Comparison of ENCODE assay signal across 12 cellular contexts in the genomic region with DNA sequence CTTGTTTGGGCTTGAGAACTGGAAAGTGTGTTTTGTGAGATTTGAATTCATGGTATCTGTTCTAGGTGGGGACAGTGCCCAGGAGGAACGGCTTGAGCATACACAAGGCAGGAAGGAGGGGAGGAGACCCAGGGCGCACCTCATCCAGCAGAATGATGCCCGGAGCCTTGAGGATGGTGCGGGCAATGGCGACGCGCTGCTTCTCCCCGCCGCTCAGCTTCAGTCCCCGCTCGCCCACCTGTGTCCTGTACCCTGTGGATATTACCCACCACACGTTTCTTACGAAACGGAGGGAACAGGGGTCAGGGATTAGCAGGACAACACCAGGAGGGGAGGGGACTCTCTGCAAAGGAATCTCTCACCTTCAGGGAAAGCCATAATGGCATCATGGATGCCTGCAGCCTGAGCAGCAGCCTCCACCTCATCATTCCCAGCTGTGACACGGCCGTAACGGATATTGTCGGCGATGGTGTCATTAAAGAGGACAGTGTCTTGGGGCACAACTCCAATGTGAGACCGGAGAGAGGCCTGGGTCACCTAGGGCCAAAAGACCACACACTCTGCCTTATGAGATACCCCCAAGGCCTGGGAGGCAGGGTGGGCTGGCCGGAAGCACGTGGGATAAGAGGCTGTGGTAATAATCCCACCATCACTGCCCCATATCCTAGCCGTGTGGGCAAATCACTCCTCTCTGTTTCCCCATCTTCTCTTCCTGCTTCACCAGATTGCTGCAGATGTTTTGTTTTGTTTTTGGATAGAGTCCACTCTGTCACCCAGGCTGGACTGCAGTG. TPM values are rescaled to one million over a fixed set of nuclear protein-coding genes. Genes with fewer than 3 reads are reported as not detected.
DNase-seq lines count a peak whose midpoint lies in the region; ATAC-seq and TF ChIP-seq lines count a peak whose summit lies in the region.
"Had no signal": no experiment of that assay in that cellular context is flagged by ENCODE, and none has a peak within 500 bp of the region (broad histone marks: within the 10 kb centered on the region; RNA-seq: fewer than 3 reads in every experiment).

No MANE protein-coding gene starts in this region.

- H3K36me3 ChIP-seq in smooth muscle cell (ENCODE audit: low read depth) = no peaks in the 10 kb centered on the region

- H3K4me2 ChIP-seq in smooth muscle cell = no peak overlapping the region

- no peaks in the 10 kb centered on the region for H3K27me3 ChIP-seq in smooth muscle cell (ENCODE audit: low read depth)
- H3K27me3 ChIP-seq: gastrocnemius medialis had no signal

- H4K20me1 ChIP-seq in smooth muscle cell (ENCODE audit: low read depth) = no peaks in the 10 kb centered on the region

- 98% methylated on average over 23 of the region's 23 CpGs for WGBS in smooth muscle cell (ENCODE audit: low lambda C conversion rate)

- H3K27ac ChIP-seq in smooth muscle cell (ENCODE audit: low read depth) = no peak overlapping the region
- H3K27ac ChIP-seq: gastrocnemius medialis, left ventricle myocardium inferior had no signal

- H3F3A ChIP-seq in smooth muscle cell (ENCODE audit: low read depth) = peaks cover 5% of the 10 kb centered on the region

- CTCF ChIA-PET in activated CD8-positive, alpha-beta T cell treated with anti-CD3 and anti-CD28 coated beads for 36 hours (lab: Charles Lee) = interaction anchor here (0.6 to 6.7 kb wide), 8 partner anchors 8 to 84 kb away, joined by 3 to 49 read pairs (median 4); a partner anchor contains a TSS

- no peak for DNase-seq in stimulated activated naive CD8-positive, alpha-beta T cell treated with anti-CD3 and anti-CD28 coated beads, Interleukin-15, Interleukin-2, amounts not matched to agents 100 U/mL and 50 U/mL, for 24 hours
- no peak for DNase-seq in activated CD8-positive, alpha-beta T cell treated with anti-CD3 and anti-CD28 coated beads for 36 hours
- DNase-seq in memory B cell (ENCODE audit: low spot score in 2 of 2) = no peak
- no peak for DNase-seq in LoVo (ENCODE audit: low spot score)
- DNase-seq in smooth muscle cell (lab: John Stamatoyannopoulos, UW; ENCODE audit: unreplicated experiment) = no peak
- no peak for DNase-seq in NCI-H1417 treated with DMSO at 0.1 percent for 48 hours (lab: John Stamatoyannopoulos, UW)
- DNase-seq in NCI-H187 treated with DMSO at 0.1 percent for 48 hours (lab: John Stamatoyannopoulos, UW) = no peak
- DNase-seq: gastrocnemius medialis, left ventricle myocardium inferior, NCI-H146, NCI-H446 had no signal

- no peaks in the 10 kb centered on the region for H3K9me3 ChIP-seq in smooth muscle cell (replicated peaks; ENCODE audit: low read depth)
- H3K9me3 ChIP-seq: gastrocnemius medialis, left ventricle myocardium inferior had no signal

- POLR2A ChIA-PET in activated CD8-positive, alpha-beta T cell treated with anti-CD3 and anti-CD28 coated beads for 36 hours (lab: Charles Lee) = interaction anchor here (2.0 kb wide), 1 partner anchor 39 kb away, joined by 7 read pairs; no protein-coding TSS in a partner anchor

- peak overlapping the region; percentile 87 for H3K27ac Mint-ChIP-seq in stimulated activated naive CD8-positive, alpha-beta T cell treated with anti-CD3 and anti-CD28 coated beads, Interleukin-15, Interleukin-2, amounts not matched to agents 100 ng/mL and 50 ng/mL, for 24 hours
- H3K27ac Mint-ChIP-seq in activated CD8-positive, alpha-beta T cell treated with anti-CD3 and anti-CD28 coated beads for 36 hours = peak overlapping the region; percentile 70
- H3K27ac Mint-ChIP-seq in memory B cell = peak overlapping the region; percentile 63

- H3K27me3 Mint-ChIP-seq in stimulated activated naive CD8-positive, alpha-beta T cell treated with anti-CD3 and anti-CD28 coated beads, Interleukin-15, Interleukin-2, amounts not matched to agents 100 ng/mL and 50 ng/mL, for 24 hours = no peaks in the 10 kb centered on the region
- no peaks in the 10 kb centered on the region for H3K27me3 Mint-ChIP-seq in activated CD8-positive, alpha-beta T cell treated with anti-CD3 and anti-CD28 coated beads for 36 hours
- no peaks in the 10 kb centered on the region for H3K27me3 Mint-ChIP-seq in memory B cell

- H2AFZ ChIP-seq in smooth muscle cell (ENCODE audit: low read depth) = no peak overlapping the region

- TF ChIP-seq CTCF in activated CD8-positive, alpha-beta T cell treated with anti-CD3 and anti-CD28 coated beads for 36 hours (IDR thresholded peaks at IDR 0.05) = no peak
- TF ChIP-seq CTCF in smooth muscle cell (IDR thresholded peaks at IDR 0.05; ENCODE audit: borderline replicate concordance, insufficient read depth, poor library complexity, severe bottlenecking) = no peak

- H3K9ac ChIP-seq in smooth muscle cell (ENCODE audit: low read depth) = no peak overlapping the region

- no peaks in the 10 kb centered on the region for H3K79me2 ChIP-seq in smooth muscle cell (ENCODE audit: low read depth)

- H3K36me3 Mint-ChIP-seq in stimulated activated naive CD8-positive, alpha-beta T cell treated with anti-CD3 and anti-CD28 coated beads, Interleukin-15, Interleukin-2, amounts not matched to agents 100 ng/mL and 50 ng/mL, for 24 hours (ENCODE audit: low read depth) = peaks cover 54% of the 10 kb centered on the region
- H3K36me3 Mint-ChIP-seq in activated CD8-positive, alpha-beta T cell treated with anti-CD3 and anti-CD28 coated beads for 36 hours (ENCODE audit: low read depth) = peaks cover 44% of the 10 kb centered on the region
- H3K36me3 Mint-ChIP-seq in memory B cell = peaks cover 3% of the 10 kb centered on the region

- no peak overlapping the region for H3K4me3 ChIP-seq in smooth muscle cell
- H3K4me3 ChIP-seq: gastrocnemius medialis, left ventricle myocardium inferior had no signal

- intact Hi-C loops in activated CD8-positive, alpha-beta T cell treated with anti-CD3 and anti-CD28 coated beads for 36 hours (cut with micrococcal nuclease) = loop anchor here (5.0 kb wide), 1 partner anchor 48 kb away; a partner anchor contains a TSS

- H3K4me3 Mint-ChIP-seq in stimulated activated naive CD8-positive, alpha-beta T cell treated with anti-CD3 and anti-CD28 coated beads, Interleukin-15, Interleukin-2, amounts not matched to agents 100 ng/mL and 50 ng/mL, for 24 hours = no peak overlapping the region
- no peak overlapping the region for H3K4me3 Mint-ChIP-seq in activated CD8-positive, alpha-beta T cell treated with anti-CD3 and anti-CD28 coated beads for 36 hours
- no peak overlapping the region for H3K4me3 Mint-ChIP-seq in memory B cell

- H3K4me1 Mint-ChIP-seq in stimulated activated naive CD8-positive, alpha-beta T cell treated with anti-CD3 and anti-CD28 coated beads, Interleukin-15, Interleukin-2, amounts not matched to agents 100 ng/mL and 50 ng/mL, for 24 hours (ENCODE audit: low read depth) = peaks cover 54% of the 10 kb centered on the region
- peaks cover 44% of the 10 kb centered on the region for H3K4me1 Mint-ChIP-seq in activated CD8-positive, alpha-beta T cell treated with anti-CD3 and anti-CD28 coated beads for 36 hours (ENCODE audit: low read depth)
- peaks cover 19% of the 10 kb centered on the region for H3K4me1 Mint-ChIP-seq in memory B cell

- no peaks in the 10 kb centered on the region for H3K9me3 Mint-ChIP-seq in stimulated activated naive CD8-positive, alpha-beta T cell treated with anti-CD3 and anti-CD28 coated beads, Interleukin-15, Interleukin-2, amounts not matched to agents 100 ng/mL and 50 ng/mL, for 24 hours
- no peaks in the 10 kb centered on the region for H3K9me3 Mint-ChIP-seq in activated CD8-positive, alpha-beta T cell treated with anti-CD3 and anti-CD28 coated beads for 36 hours
- no peaks in the 10 kb centered on the region for H3K9me3 Mint-ChIP-seq in memory B cell

- no peak for ATAC-seq in stimulated activated naive CD8-positive, alpha-beta T cell treated with anti-CD3 and anti-CD28 coated beads, Interleukin-15, Interleukin-2, amounts not matched to agents 100 U/mL and 50 U/mL, for 24 hours
- no peak for ATAC-seq in activated CD8-positive, alpha-beta T cell treated with anti-CD3 and anti-CD28 coated beads for 36 hours
- ATAC-seq in memory B cell (ENCODE audit: low read depth) = no peak
- ATAC-seq: gastrocnemius medialis had no signal

- no peaks in the 10 kb centered on the region for H3K4me1 ChIP-seq in smooth muscle cell (ENCODE audit: low read depth)

RNA-seq across cellular contexts. Expression of a gene that starts 4.2 kb away (rescaled TPM):
- total RNA-seq in activated CD8-positive, alpha-beta T cell treated with anti-CD3 and anti-CD28 coated beads for 36 hours = 10 to 100 TPM; 31.3 to 33.3 TPM
- 19.1 and 29.7 TPM in 2 replicates for total RNA-seq in smooth muscle cell
- polyA plus RNA-seq in smooth muscle cell = 48.3 and 56.3 TPM in 2 replicates

RNA-seq across cellular contexts. Expression of a gene that starts 8.0 kb away (rescaled TPM):
- total RNA-seq in activated CD8-positive, alpha-beta T cell treated with anti-CD3 and anti-CD28 coated beads for 36 hours = 10 to 100 TPM; 32.3 to 35.7 TPM
- total RNA-seq in smooth muscle cell = 18.2 and 29.0 TPM in 2 replicates
- polyA plus RNA-seq in smooth muscle cell = 41.3 and 50.3 TPM in 2 replicates

RNA-seq across cellular contexts. Expression of a gene that starts 18.7 kb away (rescaled TPM):
- total RNA-seq in activated CD8-positive, alpha-beta T cell treated with anti-CD3 and anti-CD28 coated beads for 36 hours = 10 to 100 TPM; 54.8 to 58.7 TPM
- 44.1 and 58.1 TPM in 2 replicates for total RNA-seq in smooth muscle cell
- 61.6 and 62.6 TPM in 2 replicates for polyA plus RNA-seq in smooth muscle cell

RNA-seq across cellular contexts. Expression of a gene that starts 18.8 kb away (rescaled TPM):
- total RNA-seq in activated CD8-positive, alpha-beta T cell treated with anti-CD3 and anti-CD28 coated beads for 36 hours = 100 to 1,000 TPM; 216 to 217 TPM
- total RNA-seq in smooth muscle cell = 35.1 and 52.6 TPM in 2 replicates
- 31.7 and 60.5 TPM in 2 replicates for polyA plus RNA-seq in smooth muscle cell

RNA-seq across cellular contexts. Expression of a gene that starts 32.7 kb away (rescaled TPM):
- total RNA-seq in activated CD8-positive, alpha-beta T cell treated with anti-CD3 and anti-CD28 coated beads for 36 hours = 10 to 100 TPM; 63.8 to 67.8 TPM
- total RNA-seq in smooth muscle cell = 48.7 and 49.8 TPM in 2 replicates
- polyA plus RNA-seq in smooth muscle cell = 57.2 and 66.6 TPM in 2 replicates
